ENCODE assay signal across 31 cellular contexts in genomic region chr7:94445696-94446194, GRCh38. TPM values are rescaled to one million over a fixed set of nuclear protein-coding genes. Genes with fewer than 3 reads are reported as not detected.
A peak's percentile ranks its signal among the peaks of the same experiment; 100 is the strongest.
DNase-seq lines count a peak whose midpoint lies in the region; ATAC-seq and TF ChIP-seq lines count a peak whose summit lies in the region.
"Had no signal": no experiment of that assay in that cellular context is flagged by ENCODE, and none has a peak within 500 bp of the region (broad histone marks: within the 10 kb centered on the region; RNA-seq: fewer than 3 reads in every experiment).

No MANE protein-coding gene starts in this region.

- no peaks in the 10 kb centered on the region for H4K20me1 ChIP-seq in OCI-LY3 (ENCODE audit: insufficient read depth, low read length)

- peak overlapping the region; percentile 17 for H3K27ac Mint-ChIP-seq in type B pancreatic cell
- no peak overlapping the region for H3K27ac Mint-ChIP-seq in activated T-helper 1 cell treated with anti-CD3 and anti-CD28 coated beads, Interleukin-12 subunit alpha, Interleukin-12 subunit beta, Interleukin-2, Interleukin-4 antibody, amounts not matched to agents 30 ng/mL and 10 ng/mL and 1 ng/mL, durations not matched to agents 14 hours and 24 hours and 36 hours
- H3K27ac Mint-ChIP-seq: CD4-positive, alpha-beta memory T cell; HFFc6 had no signal

- H3K9ac ChIP-seq in OCI-LY3 (ENCODE audit: low read length): no peak overlapping the region

- no peak overlapping the region for H3K27ac ChIP-seq in OCI-LY3 (ENCODE audit: low read length)
- H3K27ac ChIP-seq: brain microvascular endothelial cell, PC-9, prostate gland, transverse colon had no signal

- H3K4me1 Mint-ChIP-seq in type B pancreatic cell (ENCODE audit: unreplicated experiment): peaks cover 32% of the 10 kb centered on the region
- no peaks in the 10 kb centered on the region for H3K4me1 Mint-ChIP-seq in activated T-helper 1 cell treated with anti-CD3 and anti-CD28 coated beads, Interleukin-12 subunit alpha, Interleukin-12 subunit beta, Interleukin-2, Interleukin-4 antibody, amounts not matched to agents 30 ng/mL and 10 ng/mL and 1 ng/mL, durations not matched to agents 14 hours and 24 hours and 36 hours (ENCODE audit: low read depth)
- H3K4me1 Mint-ChIP-seq: CD4-positive, alpha-beta memory T cell had no signal

- DNase-seq in NCI-H82 (lab: John Stamatoyannopoulos, UW): peak; percentile 24
- DNase-seq in NCI-H82 treated with DMSO at 0.1 percent for 48 hours (lab: John Stamatoyannopoulos, UW; ENCODE audit: unreplicated experiment): no peak
- DNase-seq in kidney tubule cell (ENCODE audit: low spot score): peak; percentile 3
- DNase-seq in type B pancreatic cell (ENCODE audit: extremely low spot score, unreplicated experiment): no peak
- no peak for DNase-seq in iPS-NIHi11 (ENCODE audit: low spot score)
- DNase-seq in activated T-helper 1 cell treated with anti-CD3 and anti-CD28 coated beads, Interleukin-12 subunit alpha, Interleukin-12 subunit beta, Interleukin-2, Interleukin-4 antibody, amounts not matched to agents 30 ng/mL and 10 ng/mL and 1 ng/mL, durations not matched to agents 14 hours and 24 hours and 36 hours (ENCODE audit: low spot score): no peak
- DNase-seq: activated CD4-positive, alpha-beta T cell treated with anti-CD3 and anti-CD28 coated beads for 1 hour; activated CD8-positive, alpha-beta memory T cell treated with anti-CD3 and anti-CD28 coated beads for 24 hours; activated gamma-delta T cell treated with Interleukin-2 at 50 U/mL for 16 hours; activated T-cell treated with anti-CD3 and anti-CD28 coated beads, Interleukin-2, amount 50 U/mL, for 1 hour; AML-193; brain microvascular endothelial cell; CD4-positive, alpha-beta memory T cell; effector memory CD4-positive, alpha-beta T cell; GDM1; HFFc6; hypothalamus; mucosa of descending colon; MV-4-11; NCI-H187; PC-9; Right ventricle myocardium superior; stimulated activated CD8-positive, alpha-beta memory T cell treated with anti-CD3 and anti-CD28 coated beads, Interleukin-4, amount 100 ng/mL, for 48 hours; T-helper 1 cell; transverse colon had no signal

- H3K27me3 Mint-ChIP-seq in type B pancreatic cell: no peaks in the 10 kb centered on the region
- peaks cover 6% of the 10 kb centered on the region for H3K27me3 Mint-ChIP-seq in activated T-helper 1 cell treated with anti-CD3 and anti-CD28 coated beads, Interleukin-12 subunit alpha, Interleukin-12 subunit beta, Interleukin-2, Interleukin-4 antibody, amounts not matched to agents 30 ng/mL and 10 ng/mL and 1 ng/mL, durations not matched to agents 14 hours and 24 hours and 36 hours (ENCODE audit: insufficient read depth)

- no peaks in the 10 kb centered on the region for H3K79me2 ChIP-seq in OCI-LY3 (ENCODE audit: low read length)

- peaks cover 22% of the 10 kb centered on the region for H3K27me3 ChIP-seq in OCI-LY3 (ENCODE audit: low read depth, low read length)
- H3K27me3 ChIP-seq: brain microvascular endothelial cell, transverse colon had no signal

- no peaks in the 10 kb centered on the region for H3K9me3 Mint-ChIP-seq in type B pancreatic cell
- H3K9me3 Mint-ChIP-seq in activated T-helper 1 cell treated with anti-CD3 and anti-CD28 coated beads, Interleukin-12 subunit alpha, Interleukin-12 subunit beta, Interleukin-2, Interleukin-4 antibody, amounts not matched to agents 30 ng/mL and 10 ng/mL and 1 ng/mL, durations not matched to agents 14 hours and 24 hours and 36 hours: no peaks in the 10 kb centered on the region
- H3K9me3 Mint-ChIP-seq: CD4-positive, alpha-beta memory T cell; HFFc6; neural crest cell had no signal

- peak overlapping the region; percentile 32 for H3K4me3 Mint-ChIP-seq in type B pancreatic cell
- no peak overlapping the region for H3K4me3 Mint-ChIP-seq in activated T-helper 1 cell treated with anti-CD3 and anti-CD28 coated beads, Interleukin-12 subunit alpha, Interleukin-12 subunit beta, Interleukin-2, Interleukin-4 antibody, amounts not matched to agents 30 ng/mL and 10 ng/mL and 1 ng/mL, durations not matched to agents 14 hours and 24 hours and 36 hours
- H3K4me3 Mint-ChIP-seq: CD4-positive, alpha-beta memory T cell; HFFc6; neural crest cell had no signal

- intact Hi-C loops in activated T-helper 1 cell treated with anti-CD3 and anti-CD28 coated beads, Interleukin-12 subunit alpha, Interleukin-12 subunit beta, Interleukin-2, Interleukin-4 antibody, amounts not matched to agents 30 ng/mL and 10 ng/mL and 1 ng/mL, durations not matched to agents 14 hours and 24 hours and 36 hours (cut with micrococcal nuclease): no loop called here

- no peaks in the 10 kb centered on the region for H3K9me3 ChIP-seq in OCI-LY3 (ENCODE audit: insufficient read depth, low read length)
- H3K9me3 ChIP-seq: mucosa of descending colon, prostate gland, transverse colon had no signal

- no peak for ATAC-seq in GM18519 (IDR thresholded peaks at IDR 0.05; ENCODE audit: low FRiP score, unreplicated experiment)
- ATAC-seq: esophagus mucosa, mucosa of descending colon had no signal

- H3K4me1 ChIP-seq in OCI-LY3 (ENCODE audit: low read length): peaks cover 6% of the 10 kb centered on the region
- H3K4me1 ChIP-seq: prostate gland had no signal

- no peaks in the 10 kb centered on the region for H3K36me3 Mint-ChIP-seq in type B pancreatic cell
- H3K36me3 Mint-ChIP-seq in activated T-helper 1 cell treated with anti-CD3 and anti-CD28 coated beads, Interleukin-12 subunit alpha, Interleukin-12 subunit beta, Interleukin-2, Interleukin-4 antibody, amounts not matched to agents 30 ng/mL and 10 ng/mL and 1 ng/mL, durations not matched to agents 14 hours and 24 hours and 36 hours (ENCODE audit: low read depth): no peaks in the 10 kb centered on the region
- H3K36me3 Mint-ChIP-seq: CD4-positive, alpha-beta memory T cell had no signal

- H2AFZ ChIP-seq in OCI-LY3 (ENCODE audit: low read depth, low read length): no peak overlapping the region
- H2AFZ ChIP-seq: PC-9 had no signal

- H3K36me3 ChIP-seq in OCI-LY3 (replicated peaks; ENCODE audit: low read depth, low read length): no peaks in the 10 kb centered on the region
- H3K36me3 ChIP-seq: brain microvascular endothelial cell, prostate gland, transverse colon had no signal

- TF ChIP-seq CTCF in OCI-LY3 (IDR thresholded peaks at IDR 0.05; ENCODE audit: low read depth, low read length): no peak
- TF ChIP-seq CTCF in type B pancreatic cell (conservative IDR thresholded peaks at IDR 0.05): no peak

- no peak overlapping the region for H3K4me3 ChIP-seq in OCI-LY3 (ENCODE audit: low read length)
- H3K4me3 ChIP-seq: lung, mucosa of descending colon, PC-9, prostate gland, transverse colon had no signal

- H3K4me2 ChIP-seq in OCI-LY3 (ENCODE audit: low read length): peak overlapping the region; percentile 8; the same call in 1 of the 2 replicates
- H3K4me2 ChIP-seq: PC-9 had no signal

RNA-seq across cellular contexts. Expression of gene COL1A2, which starts 51.0 kb away (rescaled TPM):
- 23.0 and 692 TPM in 2 replicates for total RNA-seq in type B pancreatic cell (ENCODE audit: low replicate concordance)
- 9.3 and 10.2 TPM in 2 replicates for total RNA-seq in activated T-helper 1 cell treated with anti-CD3 and anti-CD28 coated beads, Interleukin-12 subunit alpha, Interleukin-12 subunit beta, Interleukin-2, Interleukin-4 antibody, amounts not matched to agents 30 ng/mL and 10 ng/mL and 1 ng/mL, durations not matched to agents 14 hours and 24 hours and 36 hours
- total RNA-seq: CD4-positive, alpha-beta memory T cell; PC-9 had no signal

Comparison
In these comparisons a context has a peak if more than half of its experiments do, and no peak if none do; other contexts are left out.
1. DNase-seq: peak in NCI-H82 (single experiment) and kidney tubule cell (single experiment); none in NCI-H82 treated with DMSO at 0.1 percent for 48 hours (single experiment), type B pancreatic cell (single experiment), iPS-NIHi11 (single experiment) and activated T-helper 1 cell treated with anti-CD3 and anti-CD28 coated beads, Interleukin-12 subunit alpha, Interleukin-12 subunit beta, Interleukin-2, Interleukin-4 antibody, amounts not matched to agents 30 ng/mL and 10 ng/mL and 1 ng/mL, durations not matched to agents 14 hours and 24 hours and 36 hours (single experiment).